1 cellular context compared by ENCODE assay signal in genomic region chr11:78265326-78265725, GRCh38.
TF ChIP-seq lines count a peak whose summit lies in the region.

No MANE protein-coding gene starts in this region.

TF ChIP-seq in K562, 482 proteins besides CTCF, POLR2A, EP300 and RAD21 (continued from another document):
- no peak for TF ChIP-seq THRB (CRISPR knock-in tag; conservative IDR thresholded peaks at IDR 0.05)
- no peak for TF ChIP-seq FUS (optimal IDR thresholded peaks at IDR 0.05; ENCODE audit: low read depth, low read length)
- no peak for TF ChIP-seq AFF4 (CRISPR knock-in tag; IDR thresholded peaks at IDR 0.05)
- no peak for TF ChIP-seq ZNF316 (IDR thresholded peaks at IDR 0.05)
- no peak for TF ChIP-seq PML (IDR thresholded peaks at IDR 0.05; ENCODE audit: low read length)
- no peak for TF ChIP-seq IFI16 (CRISPR knock-in tag; IDR thresholded peaks at IDR 0.05)
- no peak for TF ChIP-seq CHD7 (IDR thresholded peaks at IDR 0.05; ENCODE audit: low read depth, low read length)
- TF ChIP-seq ZKSCAN1 (IDR thresholded peaks at IDR 0.05; ENCODE audit: low read depth, low read length) = no peak
- no peak for TF ChIP-seq PHB2 (IDR thresholded peaks at IDR 0.05; ENCODE audit: low read depth)
- TF ChIP-seq ZNF174 (CRISPR knock-in tag; IDR thresholded peaks at IDR 0.05) = no peak
- no peak for TF ChIP-seq ELF4 (CRISPR knock-in tag; IDR thresholded peaks at IDR 0.05)
- TF ChIP-seq ZSCAN29 (IDR thresholded peaks at IDR 0.05) = no peak
- TF ChIP-seq TCF15 (CRISPR knock-in tag; IDR thresholded peaks at IDR 0.05) = no peak
